2 cellular contexts compared by ENCODE assay signal in genomic region chr20:62191781-62192559, GRCh38.
TF ChIP-seq lines count a peak whose summit lies in the region.

No MANE protein-coding gene starts in this region.

TF ChIP-seq in GM23338, 12 proteins besides CTCF, POLR2A, EP300 and RAD21:
- TF ChIP-seq POLR2AphosphoS5 (IDR thresholded peaks at IDR 0.05; ENCODE audit: low read depth) = no peak
- TF ChIP-seq ZNF331 (CRISPR knock-in tag; IDR thresholded peaks at IDR 0.05; ENCODE audit: low read depth) = no peak
- TF ChIP-seq EZH2 (IDR thresholded peaks at IDR 0.05; ENCODE audit: low read depth, unreplicated experiment) = no peak
- TF ChIP-seq ZNF114 (CRISPR knock-in tag; IDR thresholded peaks at IDR 0.05) = no peak
- TF ChIP-seq ZNF462 (CRISPR knock-in tag; IDR thresholded peaks at IDR 0.05) = no peak
- no peak for TF ChIP-seq JUNB (IDR thresholded peaks at IDR 0.05; ENCODE audit: unreplicated experiment)
- TF ChIP-seq ETS1 (IDR thresholded peaks at IDR 0.05) = no peak
- TF ChIP-seq STAT1 (IDR thresholded peaks at IDR 0.05; ENCODE audit: unreplicated experiment) = no peak
- TF ChIP-seq NANOG (IDR thresholded peaks at IDR 0.05; ENCODE audit: borderline replicate concordance) = no peak
- no peak for TF ChIP-seq EZH2phosphoT487 (IDR thresholded peaks at IDR 0.05; ENCODE audit: unreplicated experiment)
- no peak for TF ChIP-seq REST (IDR thresholded peaks at IDR 0.05; ENCODE audit: unreplicated experiment)
- TF ChIP-seq CREB1 (CRISPR knock-in tag; IDR thresholded peaks at IDR 0.05; ENCODE audit: low read depth) = no peak

TF ChIP-seq in H1, 55 proteins besides CTCF, POLR2A, EP300 and RAD21:
- no peak for TF ChIP-seq E2F6 (IDR thresholded peaks at IDR 0.05)
- no peak for TF ChIP-seq TAF7 (optimal IDR thresholded peaks at IDR 0.05; ENCODE audit: borderline replicate concordance, low read depth, low read length)
- TF ChIP-seq RNF2 (IDR thresholded peaks at IDR 0.05; ENCODE audit: borderline replicate concordance, low read depth, low read length, missing control alignments, poor library complexity, severe bottlenecking) = no peak
- TF ChIP-seq SUZ12 (IDR thresholded peaks at IDR 0.05; ENCODE audit: low read length) = no peak
- no peak for TF ChIP-seq NANOG (IDR thresholded peaks at IDR 0.05; ENCODE audit: insufficient read depth, low read depth, low read length, poor library complexity, severe bottlenecking)
- TF ChIP-seq SAP30 (IDR thresholded peaks at IDR 0.05; ENCODE audit: insufficient read depth, insufficient replicate concordance, low read length) = no peak
